Comparison of ENCODE assay signal across 8 cellular contexts in the genomic region with DNA sequence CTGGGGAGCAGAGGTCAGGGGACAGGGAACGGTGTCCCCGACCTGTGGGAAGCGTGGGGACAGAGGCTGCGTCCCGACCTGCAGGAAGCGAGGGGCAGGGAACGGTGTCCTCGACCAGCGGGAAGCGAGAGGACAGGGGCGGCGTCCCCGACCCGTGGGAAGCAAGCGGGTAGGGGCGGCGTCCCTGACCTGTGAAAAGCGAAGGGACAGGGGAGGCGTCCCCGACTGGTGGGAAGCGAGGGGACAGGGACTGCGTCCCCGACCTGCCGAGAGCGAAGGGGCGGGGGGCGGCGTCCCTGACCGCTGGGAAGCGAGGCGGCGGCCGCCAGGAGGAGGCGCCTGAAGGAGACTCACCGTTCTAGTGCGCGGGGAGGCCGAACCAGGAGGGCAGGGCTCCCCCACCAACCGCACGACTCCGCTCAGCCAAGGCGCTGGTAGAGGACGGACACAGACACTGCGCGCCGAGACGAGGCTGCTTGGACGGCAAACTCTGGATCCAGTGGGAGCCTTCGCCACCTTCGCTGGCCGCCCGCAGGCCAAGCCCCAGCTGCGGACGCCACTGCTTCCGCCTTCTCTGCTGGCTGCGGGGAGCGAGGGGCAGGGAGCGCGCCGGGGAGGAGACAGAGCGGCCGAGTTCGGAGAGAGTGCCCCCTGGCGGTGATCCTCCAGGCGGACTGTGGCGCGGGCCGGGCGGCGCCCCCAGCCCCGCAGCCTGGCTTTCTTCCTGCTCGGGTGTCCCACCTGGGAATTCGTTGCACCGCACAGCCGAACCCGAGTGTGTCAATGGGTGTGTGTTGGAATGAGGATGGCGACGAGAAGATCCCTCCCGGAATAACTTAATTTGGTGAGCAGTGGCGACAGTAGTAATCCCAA. TPM values are rescaled to one million over a fixed set of nuclear protein-coding genes. Genes with fewer than 3 reads are reported as not detected.
A peak's percentile ranks its signal among the peaks of the same experiment; 100 is the strongest.
DNase-seq lines count a peak whose midpoint lies in the region; ATAC-seq, FAIRE-seq and TF ChIP-seq lines count a peak whose summit lies in the region.

A gene with protein sequence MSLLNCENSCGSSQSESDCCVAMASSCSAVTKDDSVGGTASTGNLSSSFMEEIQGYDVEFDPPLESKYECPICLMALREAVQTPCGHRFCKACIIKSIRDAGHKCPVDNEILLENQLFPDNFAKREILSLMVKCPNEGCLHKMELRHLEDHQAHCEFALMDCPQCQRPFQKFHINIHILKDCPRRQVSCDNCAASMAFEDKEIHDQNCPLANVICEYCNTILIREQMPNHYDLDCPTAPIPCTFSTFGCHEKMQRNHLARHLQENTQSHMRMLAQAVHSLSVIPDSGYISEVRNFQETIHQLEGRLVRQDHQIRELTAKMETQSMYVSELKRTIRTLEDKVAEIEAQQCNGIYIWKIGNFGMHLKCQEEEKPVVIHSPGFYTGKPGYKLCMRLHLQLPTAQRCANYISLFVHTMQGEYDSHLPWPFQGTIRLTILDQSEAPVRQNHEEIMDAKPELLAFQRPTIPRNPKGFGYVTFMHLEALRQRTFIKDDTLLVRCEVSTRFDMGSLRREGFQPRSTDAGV (minus strand): TSS at position 579 of the 873 bp plus-strand sequence. CDS start 8,757 bp downstream, outside the sequence.

- H3K9ac ChIP-seq in OCI-LY3 (ENCODE audit: low read length) = peak within 1 kb of the TSS; percentile 85

- H3K4me1 ChIP-seq in OCI-LY3 (ENCODE audit: low read length) = peaks cover 12% of the 10 kb centered on the region

- DNase-seq in D721Med (ENCODE audit: insufficient read length, low spot score) = peak; percentile 51
- DNase-seq in HT1080 (ENCODE audit: low read depth) = peak; percentile 81
- DNase-seq in activated T-cell treated with anti-CD3 and anti-CD28 coated beads for 24 hours (ENCODE audit: low read depth) = peak; percentile 83
- no peak for DNase-seq in epithelial cell of proximal tubule (ENCODE audit: low read depth)
- DNase-seq in mucosa of gallbladder (ENCODE audit: low spot score) = peak; percentile 88
- DNase-seq in stimulated activated CD8-positive, alpha-beta memory T cell treated with anti-CD3 and anti-CD28 coated beads, Interleukin-4, amount 100 ng/mL, for 4 hours (ENCODE audit: low read depth in 2 of 2, low spot score in 1 of 2) = peak; percentile 76 to 84

- ATAC-seq in GM21367 (IDR thresholded peaks at IDR 0.05; ENCODE audit: unreplicated experiment) = peak; percentile 94

- TF ChIP-seq CTCF in D721Med (IDR thresholded peaks at IDR 0.05; ENCODE audit: insufficient read depth, missing control alignments) (peak; percentile 64), OCI-LY3 (IDR thresholded peaks at IDR 0.05; ENCODE audit: low read depth, low read length) (peak; percentile 74), epithelial cell of proximal tubule (conservative IDR thresholded peaks at IDR 0.05; ENCODE audit: low read depth, low read length) (peak; percentile 73)

- no peaks in the 10 kb centered on the region for H3K27me3 ChIP-seq in OCI-LY3 (ENCODE audit: low read depth, low read length)

- peak within 1 kb of the TSS; percentile 44; the same call in 1 of the 2 replicates for H3K27ac ChIP-seq in OCI-LY3 (ENCODE audit: low read length)

- H4K20me1 ChIP-seq in OCI-LY3 (ENCODE audit: insufficient read depth, low read length) = peaks cover 11% of the 10 kb centered on the region

- H3K4me2 ChIP-seq in OCI-LY3 (ENCODE audit: low read length) = peak within 1 kb of the TSS; percentile 97

- H3K36me3 ChIP-seq in OCI-LY3 (replicated peaks; ENCODE audit: low read depth, low read length) = no peaks in the 10 kb centered on the region

- H2AFZ ChIP-seq in OCI-LY3 (ENCODE audit: low read depth, low read length) = peak within 1 kb of the TSS; percentile 100

- peaks cover 3% of the 10 kb centered on the region; the same call in 1 of the 2 replicates for H3K9me3 ChIP-seq in OCI-LY3 (ENCODE audit: insufficient read depth, low read length)

- FAIRE-seq in D721Med (lab: Jason Lieb, UNC) = no peak

- H3K4me3 ChIP-seq in OCI-LY3 (ENCODE audit: low read length) (peak within 1 kb of the TSS; percentile 99), epithelial cell of proximal tubule (ENCODE audit: low read depth, low read length) (peak within 1 kb of the TSS; percentile 78)

- peaks cover 23% of the 10 kb centered on the region for H3K79me2 ChIP-seq in OCI-LY3 (ENCODE audit: low read length)

RNA-seq across cellular contexts. Expression of the gene that starts here (rescaled TPM):
- total RNA-seq in HT1080 (2014; rRNA removed; shearing (Covaris generic)) = 7.4 and 8.1 TPM in 2 replicates
- 4.7 and 5.6 TPM in 2 replicates for polyA plus RNA-seq in HT1080 (2015; cell fraction: cytosol; rRNA removed)
- 9.0 and 10.6 TPM in 2 replicates for polyA plus RNA-seq in HT1080 (2015; cell fraction: nucleus; rRNA removed)
- total RNA-seq in epithelial cell of proximal tubule (7.5 and 9.8 TPM in 2 replicates), mucosa of gallbladder (16.8 TPM)
